ENCODE assay signal across 1 cellular context in the genomic region with DNA sequence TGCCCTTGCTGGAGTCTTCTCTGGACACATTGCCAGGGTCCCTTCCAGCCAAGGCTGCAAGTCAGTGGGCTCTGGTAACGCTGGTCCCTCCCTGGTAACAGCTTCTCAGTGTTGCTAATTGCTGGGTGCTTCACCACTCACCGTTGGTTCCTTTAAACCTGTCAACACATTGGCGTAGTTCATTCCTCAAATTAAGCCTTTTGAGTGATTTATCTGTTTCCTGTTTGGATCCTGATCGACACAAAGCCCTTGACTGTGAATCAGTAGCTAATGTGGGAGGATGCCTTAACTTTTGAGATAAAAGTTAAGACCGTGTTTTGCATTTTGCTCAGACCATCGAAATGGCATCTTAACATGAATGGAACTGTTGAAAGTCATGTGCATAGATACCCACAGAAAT.
TF ChIP-seq lines count a peak whose summit lies in the region.

No MANE protein-coding gene starts in this region.

TF ChIP-seq in K562, 482 proteins besides CTCF, POLR2A, EP300 and RAD21 (continued from another document):
- TF ChIP-seq ATF3 (IDR thresholded peaks at IDR 0.05) (0 out of 2 replicates have a peak, but pooled peaks have one; percentile 14), ATF3 (CRISPR knock-in tag; conservative IDR thresholded peaks at IDR 0.05) (no peak), ZNF584 (CRISPR knock-in tag; IDR thresholded peaks at IDR 0.05; ENCODE audit: low read depth) (peak; percentile 32; the same call in 1 of the 2 replicates), CREM (IDR thresholded peaks at IDR 0.05; ENCODE audit: low read depth) (peak; percentile 42; the same call in 1 of the 2 replicates), ARNT (IDR thresholded peaks at IDR 0.05) (no peak)
